ENCODE assay signal across 16 cellular contexts in the genomic region with DNA sequence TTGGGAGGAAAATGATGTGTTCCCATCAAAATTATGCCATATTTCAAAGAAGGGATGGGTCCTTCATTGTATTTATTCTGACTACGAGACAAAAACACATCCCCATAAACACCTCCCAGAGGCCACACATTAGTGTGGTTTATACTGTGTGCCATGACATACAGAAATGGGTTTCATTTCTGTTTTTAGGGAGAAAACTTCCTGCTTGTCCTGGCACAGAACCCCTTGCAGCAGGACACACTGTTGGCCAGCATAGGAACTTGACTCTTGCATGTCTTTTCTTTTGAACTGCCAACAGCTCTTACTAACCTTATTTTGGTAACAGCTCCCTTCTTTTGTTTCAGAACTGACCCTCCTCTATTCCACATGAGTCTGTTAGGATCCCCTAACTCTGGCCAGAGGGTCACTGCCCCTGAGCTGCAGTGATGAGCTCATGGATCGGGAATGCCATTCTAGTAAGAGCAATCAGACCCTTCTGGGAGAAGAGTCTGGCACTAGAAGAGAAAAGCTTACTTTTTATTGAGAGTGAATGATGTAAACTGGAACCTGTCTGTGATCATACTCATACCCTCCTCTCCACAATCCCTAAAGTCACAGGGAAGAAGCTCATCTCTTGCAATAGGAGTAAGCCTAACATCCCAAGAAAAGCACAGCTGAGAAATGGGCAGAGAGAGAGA.
DNase-seq lines count a peak whose midpoint lies in the region; ATAC-seq and TF ChIP-seq lines count a peak whose summit lies in the region.
"Had no signal": no experiment of that assay in that cellular context is flagged by ENCODE, and none has a peak within 500 bp of the region (broad histone marks: within the 10 kb centered on the region; RNA-seq: fewer than 3 reads in every experiment).

No MANE protein-coding gene starts in this region.

- POLR2A ChIA-PET in WTC11 (lab: Charles Lee) = interaction anchor here (0.6 to 1.5 kb wide), 3 partner anchors 8 to 87 kb away, joined by 3 to 5 read pairs (median 3); a partner anchor contains a TSS

- no peaks in the 10 kb centered on the region for H3K36me3 Mint-ChIP-seq in WTC11
- H3K36me3 Mint-ChIP-seq: stimulated activated naive B cell treated with anti-CD40 and anti-IgM and Interleukin-4, amounts not matched to agents 10 μg/mL and 1 μg/mL and 100 μg/mL, for 72 hours; type B pancreatic cell had no signal

- ATAC-seq in WTC11 = 0 out of 2 replicates have a peak, but pooled peaks have one; percentile 39
- ATAC-seq: stimulated activated naive B cell treated with anti-CD40 and anti-IgM and Interleukin-4, amounts not matched to agents 10 μg/mL and 1 μg/mL and 100 μg/mL, for 72 hours had no signal

- H3K4me1 Mint-ChIP-seq in WTC11 = no peaks in the 10 kb centered on the region
- H3K4me1 Mint-ChIP-seq: activated CD4-positive, alpha-beta T cell treated with anti-CD3 and anti-CD28 coated beads, Interleukin-2, amount 10 ng/mL, durations not matched to agents 7 days and 5 days; stimulated activated naive B cell treated with anti-CD40 and anti-IgM and Interleukin-4, amounts not matched to agents 10 μg/mL and 1 μg/mL and 100 μg/mL, for 72 hours had no signal

- H3K27me3 Mint-ChIP-seq in WTC11 (ENCODE audit: low read depth) = no peaks in the 10 kb centered on the region; the same call in 1 of the 2 replicates

- DNase-seq in DMS53 (lab: John Stamatoyannopoulos, UW) (peak; percentile 30), DMS53 treated with DMSO at 0.1 percent for 48 hours (lab: John Stamatoyannopoulos, UW; ENCODE audit: unreplicated experiment) (no peak), WTC11 (ENCODE audit: low spot score) (no peak), iPS-NIHi7 (ENCODE audit: extremely low spot score) (peak; percentile 28), renal cortical epithelial cell (ENCODE audit: low read depth) (peak; percentile 20), cerebellar cortex (ENCODE audit: low spot score) (no peak), DMS153 treated with DMSO at 0.1 percent for 48 hours (lab: John Stamatoyannopoulos, UW; ENCODE audit: unreplicated experiment) (no peak), iPS-NIHi11 (ENCODE audit: low spot score) (no peak)
- DNase-seq: activated CD4-positive, alpha-beta T cell treated with anti-CD3 and anti-CD28 coated beads, Interleukin-2, amount 10 ng/mL, durations not matched to agents 7 days and 5 days; activated naive CD4-positive, alpha-beta T cell treated with Interleukin-2 at 50 U/mL for 16 hours; activated T-cell treated with anti-CD3 and anti-CD28 coated beads for 4 hours; DMS79 treated with DMSO at 0.1 percent for 48 hours; erythroblast; NCI-H345; stimulated activated naive B cell treated with anti-CD40 and anti-IgM and Interleukin-4, amounts not matched to agents 10 μg/mL and 1 μg/mL and 100 μg/mL, for 72 hours had no signal

- CTCF ChIA-PET in WTC11 (lab: Charles Lee) = interaction anchor here (0.8 to 2.5 kb wide), 2 partner anchors 13 to 69 kb away, joined by 3 to 16 read pairs; no protein-coding TSS in a partner anchor

- peaks cover 5% of the 10 kb centered on the region; the same call in 1 of the 2 replicates for H3K9me3 Mint-ChIP-seq in WTC11
- H3K9me3 Mint-ChIP-seq: activated CD4-positive, alpha-beta T cell treated with anti-CD3 and anti-CD28 coated beads, Interleukin-2, amount 10 ng/mL, durations not matched to agents 7 days and 5 days; stimulated activated naive B cell treated with anti-CD40 and anti-IgM and Interleukin-4, amounts not matched to agents 10 μg/mL and 1 μg/mL and 100 μg/mL, for 72 hours; type B pancreatic cell had no signal

- H3K27ac Mint-ChIP-seq in WTC11 = no peak overlapping the region
- H3K27ac Mint-ChIP-seq: activated CD4-positive, alpha-beta T cell treated with anti-CD3 and anti-CD28 coated beads, Interleukin-2, amount 10 ng/mL, durations not matched to agents 7 days and 5 days; stimulated activated naive B cell treated with anti-CD40 and anti-IgM and Interleukin-4, amounts not matched to agents 10 μg/mL and 1 μg/mL and 100 μg/mL, for 72 hours; type B pancreatic cell had no signal

- no peak overlapping the region for H3K4me3 Mint-ChIP-seq in WTC11
- H3K4me3 Mint-ChIP-seq: activated CD4-positive, alpha-beta T cell treated with anti-CD3 and anti-CD28 coated beads, Interleukin-2, amount 10 ng/mL, durations not matched to agents 7 days and 5 days; stimulated activated naive B cell treated with anti-CD40 and anti-IgM and Interleukin-4, amounts not matched to agents 10 μg/mL and 1 μg/mL and 100 μg/mL, for 72 hours; type B pancreatic cell had no signal

- TF ChIP-seq CTCF in WTC11 (IDR thresholded peaks at IDR 0.05) = no peak

TF ChIP-seq in WTC11, 78 proteins besides CTCF, POLR2A, EP300 and RAD21:
- TF ChIP-seq NFATC4 (CRISPR knock-in tag; IDR thresholded peaks at IDR 0.05) (no peak), TP53 (CRISPR knock-in tag; IDR thresholded peaks at IDR 0.05) (no peak), PRRX2 (CRISPR knock-in tag; IDR thresholded peaks at IDR 0.05) (no peak), CREM (CRISPR knock-in tag; IDR thresholded peaks at IDR 0.05) (no peak), ZNF396 (CRISPR knock-in tag; IDR thresholded peaks at IDR 0.05; ENCODE audit: borderline replicate concordance) (no peak)
- TF ChIP-seq, protein P1, sequence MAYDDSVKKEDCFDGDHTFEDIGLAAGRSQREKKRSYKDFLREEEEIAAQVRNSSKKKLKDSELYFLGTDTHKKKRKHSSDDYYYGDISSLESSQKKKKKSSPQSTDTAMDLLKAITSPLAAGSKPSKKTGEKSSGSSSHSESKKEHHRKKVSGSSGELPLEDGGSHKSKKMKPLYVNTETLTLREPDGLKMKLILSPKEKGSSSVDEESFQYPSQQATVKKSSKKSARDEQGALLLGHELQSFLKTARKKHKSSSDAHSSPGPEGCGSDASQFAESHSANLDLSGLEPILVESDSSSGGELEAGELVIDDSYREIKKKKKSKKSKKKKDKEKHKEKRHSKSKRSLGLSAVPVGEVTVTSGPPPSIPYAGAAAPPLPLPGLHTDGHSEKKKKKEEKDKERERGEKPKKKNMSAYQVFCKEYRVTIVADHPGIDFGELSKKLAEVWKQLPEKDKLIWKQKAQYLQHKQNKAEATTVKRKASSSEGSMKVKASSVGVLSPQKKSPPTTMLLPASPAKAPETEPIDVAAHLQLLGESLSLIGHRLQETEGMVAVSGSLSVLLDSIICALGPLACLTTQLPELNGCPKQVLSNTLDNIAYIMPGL (CRISPR knock-in tag; IDR thresholded peaks at IDR 0.05) = no peak
- TF ChIP-seq, protein P2, sequence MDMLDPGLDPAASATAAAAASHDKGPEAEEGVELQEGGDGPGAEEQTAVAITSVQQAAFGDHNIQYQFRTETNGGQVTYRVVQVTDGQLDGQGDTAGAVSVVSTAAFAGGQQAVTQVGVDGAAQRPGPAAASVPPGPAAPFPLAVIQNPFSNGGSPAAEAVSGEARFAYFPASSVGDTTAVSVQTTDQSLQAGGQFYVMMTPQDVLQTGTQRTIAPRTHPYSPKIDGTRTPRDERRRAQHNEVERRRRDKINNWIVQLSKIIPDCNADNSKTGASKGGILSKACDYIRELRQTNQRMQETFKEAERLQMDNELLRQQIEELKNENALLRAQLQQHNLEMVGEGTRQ (CRISPR knock-in tag; IDR thresholded peaks at IDR 0.05) = no peak

Comparison
In these comparisons a context has a peak if more than half of its experiments do, and no peak if none do; other contexts are left out.
1. DNase-seq: peak in DMS53 (single experiment), iPS-NIHi7 (single experiment) and renal cortical epithelial cell (single experiment); none in DMS53 treated with DMSO at 0.1 percent for 48 hours (single experiment), WTC11 (single experiment), cerebellar cortex (single experiment), DMS153 treated with DMSO at 0.1 percent for 48 hours (single experiment) and iPS-NIHi11 (single experiment).